28 cellular contexts compared by ENCODE assay signal in the genomic region with DNA sequence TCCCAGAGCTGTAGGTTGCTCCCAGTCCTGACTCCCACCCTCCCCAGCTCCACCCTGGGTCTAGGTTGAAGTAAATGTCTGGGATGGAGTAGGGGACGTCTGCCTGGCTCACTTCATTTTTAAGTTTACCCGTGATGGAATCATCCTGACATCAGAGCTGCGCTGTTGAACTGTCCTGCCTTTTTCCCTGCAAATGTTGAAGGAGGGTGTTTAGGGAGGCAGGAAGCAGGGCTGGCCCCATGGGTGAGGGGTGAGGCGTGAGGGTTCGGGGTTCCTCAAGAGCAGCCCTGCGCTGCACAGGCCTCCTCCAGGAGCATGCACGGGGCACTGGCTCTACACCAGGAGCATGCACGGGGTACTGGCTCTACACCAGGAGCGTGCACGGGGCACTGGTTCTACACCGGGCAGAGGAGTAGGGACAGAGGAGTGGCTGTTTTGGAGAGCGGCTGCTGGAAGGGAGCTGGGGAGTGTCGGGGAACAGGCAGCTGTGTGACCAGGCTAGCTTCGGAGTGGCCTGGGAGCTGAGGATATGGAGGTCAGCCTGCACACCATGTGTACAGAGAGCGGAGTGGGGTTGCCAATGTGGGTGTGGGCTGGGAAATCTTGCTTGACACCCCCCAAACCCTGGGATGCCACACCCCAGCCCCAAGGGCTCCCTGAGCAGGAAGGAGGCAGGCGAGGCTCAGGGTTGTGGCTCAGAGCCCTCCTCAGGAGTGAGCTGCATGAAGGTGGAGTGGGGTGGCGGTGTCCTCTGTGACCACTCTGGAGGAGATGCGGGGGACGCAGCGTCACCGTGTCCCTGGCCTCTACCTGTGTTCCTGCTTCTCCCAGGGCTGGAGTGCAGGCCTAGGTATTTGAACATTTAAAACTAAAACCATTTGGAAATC.
"Had no signal": no experiment of that assay in that cellular context is flagged by ENCODE, and none has a peak within 500 bp of the region (broad histone marks: within the 10 kb centered on the region; RNA-seq: fewer than 3 reads in every experiment).

No MANE protein-coding gene starts in this region.

- H3K36me3 Mint-ChIP-seq: activated CD8-positive, alpha-beta memory T cell treated with anti-CD3 and anti-CD28 coated beads, Interleukin-2, amount 10 ng/mL, durations not matched to agents 7 days and 5 days; activated naive CD4-positive, alpha-beta T cell treated with anti-CD3 and anti-CD28 coated beads, Interleukin-2, amount 50 U/mL, for 72 hours; immature natural killer cell; memory B cell; natural killer cell had no signal

- ATAC-seq: activated CD8-positive, alpha-beta memory T cell treated with anti-CD3 and anti-CD28 coated beads, Interleukin-2, amount 10 ng/mL, durations not matched to agents 7 days and 5 days; activated CD8-positive, alpha-beta T cell treated with anti-CD3 and anti-CD28 coated beads for 36 hours; activated naive CD4-positive, alpha-beta T cell treated with anti-CD3 and anti-CD28 coated beads, Interleukin-2, amount 50 U/mL, for 72 hours; activated T-cell treated with anti-CD3 and anti-CD28 coated beads, Interleukin-2, amount 50 U/mL, for 72 hours; effector memory CD8-positive, alpha-beta T cell; natural killer cell; right lobe of liver had no signal

- H3K36me3 ChIP-seq: heart left ventricle, right lobe of liver, uterus had no signal

- H3K9me3 ChIP-seq: heart left ventricle, right lobe of liver, uterus had no signal

- H3K9ac ChIP-seq: neural progenitor cell had no signal

- H3K27ac Mint-ChIP-seq: activated CD4-positive, alpha-beta T cell treated with anti-CD3 and anti-CD28 coated beads, Interleukin-2, amount 10 ng/mL, durations not matched to agents 7 days and 5 days; activated CD8-positive, alpha-beta memory T cell treated with anti-CD3 and anti-CD28 coated beads, Interleukin-2, amount 10 ng/mL, durations not matched to agents 7 days and 5 days; activated CD8-positive, alpha-beta T cell treated with anti-CD3 and anti-CD28 coated beads for 36 hours; activated naive CD4-positive, alpha-beta T cell treated with anti-CD3 and anti-CD28 coated beads, Interleukin-2, amount 50 U/mL, for 72 hours; activated T-cell treated with anti-CD3 and anti-CD28 coated beads, Interleukin-2, amount 50 U/mL, for 72 hours; effector memory CD8-positive, alpha-beta T cell; immature natural killer cell; memory B cell; natural killer cell; neural progenitor cell; stimulated activated naive CD8-positive, alpha-beta T cell treated with anti-CD3 and anti-CD28 coated beads, Interleukin-15, Interleukin-2, amounts not matched to agents 100 ng/mL and 50 ng/mL, for 24 hours; T-helper 1 cell treated with Interleukin-12 subunit alpha and Interleukin-12 subunit beta and Interleukin-4 antibody, amounts not matched to agents 30 μg/mL and 1 μg/mL, for 36 hours; type B pancreatic cell had no signal

- H3K27me3 ChIP-seq: dorsolateral prefrontal cortex, heart left ventricle, neural progenitor cell, right lobe of liver, uterus had no signal

- DNase-seq: activated CD4-positive, alpha-beta T cell treated with anti-CD3 and anti-CD28 coated beads for 1 hour; activated CD4-positive, alpha-beta T cell treated with anti-CD3 and anti-CD28 coated beads, Interleukin-2, amount 10 ng/mL, durations not matched to agents 7 days and 5 days; activated CD8-positive, alpha-beta memory T cell treated with anti-CD3 and anti-CD28 coated beads, Interleukin-2, amount 10 ng/mL, durations not matched to agents 7 days and 5 days; activated CD8-positive, alpha-beta T cell treated with anti-CD3 and anti-CD28 coated beads for 36 hours; activated naive CD4-positive, alpha-beta T cell; activated T-cell treated with anti-CD3 and anti-CD28 coated beads for 4 hours; activated T-cell treated with anti-CD3 and anti-CD28 coated beads, Interleukin-2, amount 50 U/mL, for 72 hours; dorsolateral prefrontal cortex; effector memory CD8-positive, alpha-beta T cell; erythroblast; heart left ventricle; hypothalamus; immature natural killer cell; kidney; left colon; natural killer cell; right lobe of liver; stimulated activated CD4-positive, alpha-beta T cell treated with anti-CD3 and anti-CD28 coated beads, Interleukin-2, amount 100 ng/mL, for 48 hours; substantia nigra; SW 1271; T-helper 9 cell; uterus had no signal

- H3K27ac ChIP-seq: heart left ventricle, neural progenitor cell, right lobe of liver, uterus had no signal

- H3K4me1 ChIP-seq: uterus had no signal

- H3K4me3 ChIP-seq: neural progenitor cell, right lobe of liver, uterus had no signal

- H3K4me3 Mint-ChIP-seq: activated CD4-positive, alpha-beta T cell treated with anti-CD3 and anti-CD28 coated beads, Interleukin-2, amount 10 ng/mL, durations not matched to agents 7 days and 5 days; activated CD8-positive, alpha-beta memory T cell treated with anti-CD3 and anti-CD28 coated beads, Interleukin-2, amount 10 ng/mL, durations not matched to agents 7 days and 5 days; activated CD8-positive, alpha-beta T cell treated with anti-CD3 and anti-CD28 coated beads for 36 hours; activated T-cell treated with anti-CD3 and anti-CD28 coated beads, Interleukin-2, amount 50 U/mL, for 72 hours; effector memory CD8-positive, alpha-beta T cell; immature natural killer cell; memory B cell; natural killer cell; neural progenitor cell; stimulated activated naive CD8-positive, alpha-beta T cell treated with anti-CD3 and anti-CD28 coated beads, Interleukin-15, Interleukin-2, amounts not matched to agents 100 ng/mL and 50 ng/mL, for 24 hours; T-helper 1 cell treated with Interleukin-12 subunit alpha and Interleukin-12 subunit beta and Interleukin-4 antibody, amounts not matched to agents 30 μg/mL and 1 μg/mL, for 36 hours; type B pancreatic cell had no signal

- H3K4me1 Mint-ChIP-seq: activated CD8-positive, alpha-beta memory T cell treated with anti-CD3 and anti-CD28 coated beads, Interleukin-2, amount 10 ng/mL, durations not matched to agents 7 days and 5 days had no signal

- H3K9me3 Mint-ChIP-seq: activated CD4-positive, alpha-beta T cell treated with anti-CD3 and anti-CD28 coated beads, Interleukin-2, amount 10 ng/mL, durations not matched to agents 7 days and 5 days; activated CD8-positive, alpha-beta T cell treated with anti-CD3 and anti-CD28 coated beads for 36 hours; activated naive CD4-positive, alpha-beta T cell treated with anti-CD3 and anti-CD28 coated beads, Interleukin-2, amount 50 U/mL, for 72 hours; activated T-cell treated with anti-CD3 and anti-CD28 coated beads, Interleukin-2, amount 50 U/mL, for 72 hours; effector memory CD8-positive, alpha-beta T cell; immature natural killer cell; memory B cell; natural killer cell; neural progenitor cell; stimulated activated naive CD8-positive, alpha-beta T cell treated with anti-CD3 and anti-CD28 coated beads, Interleukin-15, Interleukin-2, amounts not matched to agents 100 ng/mL and 50 ng/mL, for 24 hours; T-helper 1 cell treated with Interleukin-12 subunit alpha and Interleukin-12 subunit beta and Interleukin-4 antibody, amounts not matched to agents 30 μg/mL and 1 μg/mL, for 36 hours; type B pancreatic cell had no signal
